15 cellular contexts compared by ENCODE assay signal in genomic region chr2:80496770-80497169, GRCh38.
DNase-seq lines count a peak whose midpoint lies in the region; ATAC-seq, FAIRE-seq and TF ChIP-seq lines count a peak whose summit lies in the region.
"Had no signal": no experiment of that assay in that cellular context is flagged by ENCODE, and none has a peak within 500 bp of the region (broad histone marks: within the 10 kb centered on the region; RNA-seq: fewer than 3 reads in every experiment).

No MANE protein-coding gene starts in this region.

- H3K27ac ChIP-seq in ACC112 (ENCODE audit: low read depth, low read length) (peak overlapping the region; percentile 17; the same call in 1 of the 2 replicates), keratinocyte (ENCODE audit: control insufficient read depth, insufficient read depth, low read length) (no peak overlapping the region), HepG2 (ENCODE audit: extremely low read length, insufficient read depth, low read length) (no peak overlapping the region)
- H3K27ac ChIP-seq: coronary artery, tibial artery had no signal

- H2AFZ ChIP-seq in ACC112 (ENCODE audit: low read length, unreplicated experiment), result peak overlapping the region; percentile 56
- H2AFZ ChIP-seq in keratinocyte (ENCODE audit: control insufficient read depth, low read length), result peak overlapping the region; percentile 26
- no peak overlapping the region for H2AFZ ChIP-seq in HepG2 (ENCODE audit: low read length)

- POLR2A ChIA-PET in HepG2 (lab: Yijun Ruan, JAX), result no interaction called here

- FAIRE-seq in keratinocyte (lab: Jason Lieb, UNC) (no peak), HepG2 (lab: Jason Lieb, UNC) (no peak)

- H3K79me2 ChIP-seq in ACC112 (ENCODE audit: control insufficient read depth, insufficient read depth, low read length, unreplicated experiment), result no peaks in the 10 kb centered on the region
- no peaks in the 10 kb centered on the region for H3K79me2 ChIP-seq in keratinocyte (ENCODE audit: control insufficient read depth, insufficient read depth, low read length)
- H3K79me2 ChIP-seq in HepG2 (ENCODE audit: insufficient read depth, low read length), result no peaks in the 10 kb centered on the region

- H3K9ac ChIP-seq in keratinocyte (ENCODE audit: control insufficient read depth, extremely low read depth, insufficient read depth, low read length) (no peak overlapping the region), HepG2 (ENCODE audit: insufficient read depth, low read depth, low read length) (no peak overlapping the region)

- H3K4me3 ChIP-seq in ACC112 (ENCODE audit: low read depth, low read length), result peak overlapping the region; percentile 18; the same call in 1 of the 2 replicates
- H3K4me3 ChIP-seq in astrocyte of the spinal cord (ENCODE audit: low read depth, low read length), result no peak overlapping the region
- no peak overlapping the region for H3K4me3 ChIP-seq in keratinocyte (ENCODE audit: control insufficient read depth in 2 of 3, extremely low read depth in 1 of 3, insufficient read depth in 2 of 3, low read depth in 1 of 3, low read length in 3 of 3)
- no peak overlapping the region for H3K4me3 ChIP-seq in HepG2 (replicated peaks in 1 of 3; ENCODE audit: insufficient read depth in 1 of 3, low read depth in 2 of 3, low read length in 3 of 3)
- H3K4me3 ChIP-seq: coronary artery, skin epidermis, tibial artery had no signal

- H3K4me1 ChIP-seq in ACC112 (ENCODE audit: control insufficient read depth, insufficient read depth, low read length, unreplicated experiment), result peaks cover 13% of the 10 kb centered on the region
- H3K4me1 ChIP-seq in keratinocyte (ENCODE audit: control insufficient read depth, extremely low read depth, insufficient read depth, low read length), result peaks cover 5% of the 10 kb centered on the region
- H3K4me1 ChIP-seq in HepG2 (ENCODE audit: insufficient read depth, low read length), result no peaks in the 10 kb centered on the region
- H3K4me1 ChIP-seq: tibial artery had no signal

- H3K9me1 ChIP-seq in keratinocyte (ENCODE audit: control insufficient read depth, extremely low read depth, insufficient read depth, low read length), result no peaks in the 10 kb centered on the region

- no TSS peak for BruUV-seq in HepG2 (replicated peaks; lab: Mats Ljungman, UMichigan)

- intact Hi-C loops in HepG2 (cut with micrococcal nuclease; ENCODE audit: unreplicated experiment), result no loop called here

- ATAC-seq in GM21825 (IDR thresholded peaks at IDR 0.05; ENCODE audit: unreplicated experiment), result no peak
- ATAC-seq in HepG2, result no peak

- H3K27me3 ChIP-seq in ACC112 (ENCODE audit: insufficient read depth, low read length), result peaks cover 16% of the 10 kb centered on the region
- H3K27me3 ChIP-seq in keratinocyte (ENCODE audit: control insufficient read depth, extremely low read depth, insufficient read depth, low read length), result no peaks in the 10 kb centered on the region
- H3K27me3 ChIP-seq in HepG2 (ENCODE audit: control insufficient read depth in 1 of 2, insufficient read depth in 2 of 2, low read length in 2 of 2), result no peaks in the 10 kb centered on the region
- H3K27me3 ChIP-seq: tibial artery had no signal

- CTCF ChIA-PET in HepG2 (lab: Yijun Ruan, JAX; ENCODE audit: low intra/inter-chr PET ratio, low total read pairs), result no interaction called here

- in situ Hi-C loops in astrocyte of the spinal cord (cut with HindIII; ENCODE audit: low sequenced_read_pairs), result no loop called here
- in situ Hi-C loops in HepG2 (cut with HindIII; ENCODE audit: extremely low pct_ligation_motif_present, low pct_unique_long_range_greater_than_20kb), result no loop called here

- no peak for TF ChIP-seq POLR2A in HepG2 (IDR thresholded peaks at IDR 0.05; ENCODE audit: insufficient read depth in 1 of 2, low read depth in 2 of 2, low read length in 2 of 2)

- H3K36me3 ChIP-seq in ACC112 (ENCODE audit: insufficient read depth, low read length), result no peaks in the 10 kb centered on the region
- H3K36me3 ChIP-seq in keratinocyte (ENCODE audit: control insufficient read depth in 2 of 2, extremely low read depth in 1 of 2, insufficient read depth in 2 of 2, low read length in 2 of 2), result no peaks in the 10 kb centered on the region
- no peaks in the 10 kb centered on the region for H3K36me3 ChIP-seq in HepG2 (replicated peaks in 1 of 2; ENCODE audit: control insufficient read depth in 1 of 2, insufficient read depth in 2 of 2, low read length in 2 of 2)
- H3K36me3 ChIP-seq: tibial artery had no signal

- H3K4me2 ChIP-seq in keratinocyte (ENCODE audit: control insufficient read depth, extremely low read depth, insufficient read depth, low read depth, low read length) (no peak overlapping the region), HepG2 (ENCODE audit: low read depth, low read length) (no peak overlapping the region)

- 8% methylated on average over 5 of the region's 5 CpGs for WGBS in HepG2 (ENCODE audit: low lambda C conversion rate)

- TF ChIP-seq RAD21 in HepG2 (CRISPR knock-in tag; IDR thresholded peaks at IDR 0.05), result no peak

- DNase-seq in HS-5 (ENCODE audit: low read depth) (peak; percentile 74), astrocyte of the spinal cord (ENCODE audit: low read depth, low spot score) (peak; percentile 71), keratinocyte (ENCODE audit: low read depth, low spot score) (peak; percentile 30), NCI-H526 (lab: John Stamatoyannopoulos, UW) (no peak), HepG2 (ENCODE audit: low spot score) (no peak)
- DNase-seq in stimulated activated CD4-positive, alpha-beta T cell treated with anti-CD3 and anti-CD28 coated beads, Interleukin-2, amount 100 ng/mL, for 24 hours, result no peak
- DNase-seq: DMS53, NCI-H1436 treated with DMSO at 0.1 percent for 48 hours, NCI-H524 treated with DMSO at 0.1 percent for 48 hours, nephron progenitor cell, tibial artery had no signal

- no peaks in the 10 kb centered on the region for H4K20me1 ChIP-seq in keratinocyte (ENCODE audit: control insufficient read depth, extremely low read depth, insufficient read depth, low read length)
- no peaks in the 10 kb centered on the region for H4K20me1 ChIP-seq in HepG2 (ENCODE audit: insufficient read depth, low read length)

- TF ChIP-seq CTCF in astrocyte of the spinal cord (IDR thresholded peaks at IDR 0.05; ENCODE audit: low read depth, low read length) (no peak), keratinocyte (optimal IDR thresholded peaks at IDR 0.05 in 1 of 3, IDR thresholded peaks at IDR 0.05 in 1 of 3, conservative IDR thresholded peaks at IDR 0.05 in 1 of 3; ENCODE audit: extremely low read depth in 1 of 3, insufficient read depth in 2 of 3, low read length in 3 of 3) (no peak), HepG2 (CRISPR knock-in tag; IDR thresholded peaks at IDR 0.05) (no peak)

- TF ChIP-seq EP300 in HepG2 (IDR thresholded peaks at IDR 0.05; ENCODE audit: low read depth in 2 of 2, low read length in 2 of 2), result no peak
- TF ChIP-seq EP300 in HepG2 (CRISPR knock-in tag; IDR thresholded peaks at IDR 0.05; ENCODE audit: borderline replicate concordance), result no peak

- dilution Hi-C loops in keratinocyte (cut with MboI; ENCODE audit: extremely low pct_ligation_motif_present, low sequenced_read_pairs), result no loop called here

- no peaks in the 10 kb centered on the region for H3K9me3 ChIP-seq in keratinocyte (ENCODE audit: control insufficient read depth, low read depth, low read length)
- peaks cover 28% of the 10 kb centered on the region for H3K9me3 ChIP-seq in HepG2 (ENCODE audit: low read length)
- H3K9me3 ChIP-seq: tibial artery had no signal

TF ChIP-seq in HepG2, 621 proteins besides CTCF, POLR2A, EP300 and RAD21:
- TF ChIP-seq SNAPC5 (CRISPR knock-in tag; IDR thresholded peaks at IDR 0.05; ENCODE audit: borderline replicate concordance) (no peak), RFX3 (CRISPR knock-in tag; IDR thresholded peaks at IDR 0.05) (no peak), NFKB2 (CRISPR knock-in tag; IDR thresholded peaks at IDR 0.05; ENCODE audit: borderline replicate concordance) (no peak), GTF2F1 (IDR thresholded peaks at IDR 0.05; ENCODE audit: low read length) (no peak), ZNF83 (CRISPR knock-in tag; IDR thresholded peaks at IDR 0.05; ENCODE audit: borderline replicate concordance) (no peak), GPN1 (CRISPR knock-in tag; IDR thresholded peaks at IDR 0.05; ENCODE audit: borderline replicate concordance) (no peak), SCMH1 (CRISPR knock-in tag; IDR thresholded peaks at IDR 0.05; ENCODE audit: borderline replicate concordance) (no peak), ZBTB7B (CRISPR knock-in tag; IDR thresholded peaks at IDR 0.05) (no peak), ZFYVE20 (CRISPR knock-in tag; IDR thresholded peaks at IDR 0.05; ENCODE audit: borderline replicate concordance, low read depth) (no peak), ZNF256 (CRISPR knock-in tag; conservative IDR thresholded peaks at IDR 0.05) (no peak), TFAP4 (IDR thresholded peaks at IDR 0.05; ENCODE audit: borderline replicate concordance, low read depth) (no peak), RAD51 (IDR thresholded peaks at IDR 0.05; ENCODE audit: borderline replicate concordance) (no peak), ZNF598 (CRISPR knock-in tag; IDR thresholded peaks at IDR 0.05; ENCODE audit: borderline replicate concordance) (no peak), CEBPG (CRISPR knock-in tag; IDR thresholded peaks at IDR 0.05) (no peak), SATB2 (CRISPR knock-in tag; IDR thresholded peaks at IDR 0.05) (no peak)

Comparison
In these comparisons a context has a peak if more than half of its experiments do, and no peak if none do; other contexts are left out.
1. DNase-seq: peak in HS-5 (single experiment), astrocyte of the spinal cord (single experiment) and keratinocyte (single experiment); none in stimulated activated CD4-positive, alpha-beta T cell treated with anti-CD3 and anti-CD28 coated beads, Interleukin-2, amount 100 ng/mL, for 24 hours (0 of 2), NCI-H526 (0 of 2) and HepG2 (single experiment).